In the genomic region with DNA sequence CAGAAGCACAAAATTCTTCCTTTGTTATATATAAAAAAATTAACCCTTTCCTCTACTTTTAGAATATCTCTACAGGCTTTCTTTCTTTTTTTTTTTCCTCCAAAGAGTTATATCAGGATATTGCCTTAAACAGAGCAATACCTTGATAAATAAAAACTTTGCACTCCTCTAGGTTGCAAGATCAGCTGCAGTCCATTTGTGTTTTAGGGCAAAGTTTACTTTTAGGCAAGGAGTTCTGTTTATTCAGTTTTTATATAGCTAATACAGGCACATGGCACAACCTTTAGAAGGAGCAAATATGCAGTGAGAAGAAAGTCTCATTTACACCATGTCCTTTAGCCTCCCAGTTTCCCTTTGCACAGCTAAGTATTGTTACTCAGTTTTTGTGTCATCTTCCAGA, we compare ENCODE assay signal across 24 cellular contexts. TPM values are rescaled to one million over a fixed set of nuclear protein-coding genes. Genes with fewer than 3 reads are reported as not detected.
DNase-seq lines count a peak whose midpoint lies in the region; ATAC-seq and TF ChIP-seq lines count a peak whose summit lies in the region.
"Had no signal": no experiment of that assay in that cellular context is flagged by ENCODE, and none has a peak within 500 bp of the region (broad histone marks: within the 10 kb centered on the region; RNA-seq: fewer than 3 reads in every experiment).

No MANE protein-coding gene starts in this region.

- peaks cover 0 to 5% (median 2%) of the 10 kb centered on the region in 4 donors for H3K36me3 ChIP-seq in liver (ENCODE audit: control insufficient read depth in 4 of 4, insufficient read depth in 3 of 4, low read depth in 1 of 4, low read length in 3 of 4)
- H3K36me3 ChIP-seq: BE2C, BLaER1 had no signal

- H3K27me3 ChIP-seq in liver (ENCODE audit: control insufficient read depth in 4 of 4, insufficient read depth in 4 of 4, low read length in 3 of 4): no peaks in the 10 kb centered on the region
- H3K27me3 ChIP-seq: BE2C, BLaER1 had no signal

- H3K4me1 ChIP-seq in liver (ENCODE audit: control insufficient read depth in 4 of 4, insufficient read depth in 4 of 4, low read length in 3 of 4): peaks cover 10 to 53% (median 43%) of the 10 kb centered on the region in 4 donors
- H3K4me1 ChIP-seq: BE2C, BLaER1 had no signal

- TF ChIP-seq POLR2A in erythroblast (IDR thresholded peaks at IDR 0.05; ENCODE audit: low read length): no peak

- H3K27ac ChIP-seq in liver (ENCODE audit: low read depth in 1 of 2, low read length in 2 of 2): peak overlapping the region in 1 of 2 donors; percentile 37
- H3K27ac ChIP-seq: BLaER1 had no signal

- TF ChIP-seq CTCF in liver (IDR thresholded peaks at IDR 0.05; ENCODE audit: low read depth, low read length, missing input control): no peak

- peaks cover 0 to 2% (median under 1%) of the 10 kb centered on the region in 4 donors for H3K9me3 ChIP-seq in liver (ENCODE audit: control insufficient read depth in 4 of 4, low read length in 3 of 4)

- ATAC-seq in left lobe of liver: peak; percentile 63
- ATAC-seq in HG02938 (IDR thresholded peaks at IDR 0.05; ENCODE audit: unreplicated experiment): no peak
- ATAC-seq: GM12878 had no signal

- H3K9ac ChIP-seq in liver (ENCODE audit: low read depth in 1 of 2, low read length in 2 of 2): no peak overlapping the region
- H3K9ac ChIP-seq: BLaER1 had no signal

- peak; percentile 36 to 54 for TF ChIP-seq RAD21 in liver (IDR thresholded peaks at IDR 0.05)

- no peak overlapping the region for H3K4me3 ChIP-seq in liver (ENCODE audit: low read depth in 1 of 3, low read length in 3 of 3)
- H3K4me3 ChIP-seq: BLaER1, GM12878 had no signal

- DNase-seq in left lobe of liver (ENCODE audit: low spot score) (no peak), erythroblast (lab: John Stamatoyannopoulos, UW) (no peak), OCI-M2 (lab: John Stamatoyannopoulos, UW; ENCODE audit: unreplicated experiment) (no peak)
- DNase-seq: 8988T; ACHN; BE2C; C1 segment of cervical spinal cord; CD4-positive, alpha-beta memory T cell; CD4-positive, CD25-positive, alpha-beta regulatory T cell; CD8-positive, alpha-beta memory T cell; DMS 273 treated with DMSO at 0.1 percent for 48 hours; DMS153; DMS53; DMS79; DND-41; EL; GDM1 had no signal

TF ChIP-seq in liver, 16 proteins besides CTCF, POLR2A, EP300 and RAD21:
- TF ChIP-seq FOXA2 (IDR thresholded peaks at IDR 0.05) (peak; percentile 70), TAF1 (conservative IDR thresholded peaks at IDR 0.05) (no peak), SP1 (IDR thresholded peaks at IDR 0.05) (peak; percentile 87), HNF4A (conservative IDR thresholded peaks at IDR 0.05) (peak; percentile 95), NR2F2 (IDR thresholded peaks at IDR 0.05) (no peak), HNF4G (IDR thresholded peaks at IDR 0.05) (peak; percentile 73), JUND (IDR thresholded peaks at IDR 0.05) (peak in 1 of 2 donors; percentile 56), EGR1 (IDR thresholded peaks at IDR 0.05; ENCODE audit: low read depth in 2 of 2) (no peak), FOXA1 (IDR thresholded peaks at IDR 0.05) (peak; percentile 39), RXRA (IDR thresholded peaks at IDR 0.05) (peak; percentile 81 to 82), YY1 (IDR thresholded peaks at IDR 0.05) (peak; percentile 42)
- TF ChIP-seq, protein P1, sequence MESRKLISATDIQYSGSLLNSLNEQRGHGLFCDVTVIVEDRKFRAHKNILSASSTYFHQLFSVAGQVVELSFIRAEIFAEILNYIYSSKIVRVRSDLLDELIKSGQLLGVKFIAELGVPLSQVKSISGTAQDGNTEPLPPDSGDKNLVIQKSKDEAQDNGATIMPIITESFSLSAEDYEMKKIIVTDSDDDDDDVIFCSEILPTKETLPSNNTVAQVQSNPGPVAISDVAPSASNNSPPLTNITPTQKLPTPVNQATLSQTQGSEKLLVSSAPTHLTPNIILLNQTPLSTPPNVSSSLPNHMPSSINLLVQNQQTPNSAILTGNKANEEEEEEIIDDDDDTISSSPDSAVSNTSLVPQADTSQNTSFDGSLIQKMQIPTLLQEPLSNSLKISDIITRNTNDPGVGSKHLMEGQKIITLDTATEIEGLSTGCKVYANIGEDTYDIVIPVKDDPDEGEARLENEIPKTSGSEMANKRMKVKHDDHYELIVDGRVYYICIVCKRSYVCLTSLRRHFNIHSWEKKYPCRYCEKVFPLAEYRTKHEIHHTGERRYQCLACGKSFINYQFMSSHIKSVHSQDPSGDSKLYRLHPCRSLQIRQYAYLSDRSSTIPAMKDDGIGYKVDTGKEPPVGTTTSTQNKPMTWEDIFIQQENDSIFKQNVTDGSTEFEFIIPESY (IDR thresholded peaks at IDR 0.05): peak; percentile 47
- TF ChIP-seq, protein P2, sequence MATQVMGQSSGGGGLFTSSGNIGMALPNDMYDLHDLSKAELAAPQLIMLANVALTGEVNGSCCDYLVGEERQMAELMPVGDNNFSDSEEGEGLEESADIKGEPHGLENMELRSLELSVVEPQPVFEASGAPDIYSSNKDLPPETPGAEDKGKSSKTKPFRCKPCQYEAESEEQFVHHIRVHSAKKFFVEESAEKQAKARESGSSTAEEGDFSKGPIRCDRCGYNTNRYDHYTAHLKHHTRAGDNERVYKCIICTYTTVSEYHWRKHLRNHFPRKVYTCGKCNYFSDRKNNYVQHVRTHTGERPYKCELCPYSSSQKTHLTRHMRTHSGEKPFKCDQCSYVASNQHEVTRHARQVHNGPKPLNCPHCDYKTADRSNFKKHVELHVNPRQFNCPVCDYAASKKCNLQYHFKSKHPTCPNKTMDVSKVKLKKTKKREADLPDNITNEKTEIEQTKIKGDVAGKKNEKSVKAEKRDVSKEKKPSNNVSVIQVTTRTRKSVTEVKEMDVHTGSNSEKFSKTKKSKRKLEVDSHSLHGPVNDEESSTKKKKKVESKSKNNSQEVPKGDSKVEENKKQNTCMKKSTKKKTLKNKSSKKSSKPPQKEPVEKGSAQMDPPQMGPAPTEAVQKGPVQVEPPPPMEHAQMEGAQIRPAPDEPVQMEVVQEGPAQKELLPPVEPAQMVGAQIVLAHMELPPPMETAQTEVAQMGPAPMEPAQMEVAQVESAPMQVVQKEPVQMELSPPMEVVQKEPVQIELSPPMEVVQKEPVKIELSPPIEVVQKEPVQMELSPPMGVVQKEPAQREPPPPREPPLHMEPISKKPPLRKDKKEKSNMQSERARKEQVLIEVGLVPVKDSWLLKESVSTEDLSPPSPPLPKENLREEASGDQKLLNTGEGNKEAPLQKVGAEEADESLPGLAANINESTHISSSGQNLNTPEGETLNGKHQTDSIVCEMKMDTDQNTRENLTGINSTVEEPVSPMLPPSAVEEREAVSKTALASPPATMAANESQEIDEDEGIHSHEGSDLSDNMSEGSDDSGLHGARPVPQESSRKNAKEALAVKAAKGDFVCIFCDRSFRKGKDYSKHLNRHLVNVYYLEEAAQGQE (IDR thresholded peaks at IDR 0.05): no peak
- TF ChIP-seq, protein P3, sequence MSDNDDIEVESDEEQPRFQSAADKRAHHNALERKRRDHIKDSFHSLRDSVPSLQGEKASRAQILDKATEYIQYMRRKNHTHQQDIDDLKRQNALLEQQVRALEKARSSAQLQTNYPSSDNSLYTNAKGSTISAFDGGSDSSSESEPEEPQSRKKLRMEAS (IDR thresholded peaks at IDR 0.05): peak; percentile 84

RNA-seq across cellular contexts. Expression of a gene that starts 10.3 kb away (rescaled TPM):
- 9.1 TPM for total RNA-seq in left lobe of liver
- 10 to 100 TPM in 1 of 2 donors, 1 to 10 TPM in 1; 7.9 to 12.2 TPM for total RNA-seq in liver
- polyA plus RNA-seq in liver: 10 to 100 TPM; 10.4 to 15.8 TPM
- total RNA-seq: A673; CD4-positive, alpha-beta memory T cell; CD8-positive, alpha-beta memory T cell; Daoy; G401 had no signal
- polyA plus RNA-seq: CD4-positive, alpha-beta memory T cell; CD4-positive, CD25-positive, alpha-beta regulatory T cell; CD8-positive, alpha-beta memory T cell had no signal

RNA-seq across cellular contexts. Expression of a gene that starts 40.1 kb away (rescaled TPM):
- total RNA-seq in left lobe of liver (7.3 TPM), liver (1 to 10 TPM; 1.6 to 2.3 TPM)
- polyA plus RNA-seq in liver: 1 to 10 TPM; 1.8 to 5.2 TPM
- total RNA-seq: CD4-positive, CD25-positive, alpha-beta regulatory T cell had no signal
- polyA plus RNA-seq: CD4-positive, alpha-beta memory T cell; CD4-positive, CD25-positive, alpha-beta regulatory T cell; CD8-positive, alpha-beta memory T cell had no signal
